10 cellular contexts compared by ENCODE assay signal in the genomic region with DNA sequence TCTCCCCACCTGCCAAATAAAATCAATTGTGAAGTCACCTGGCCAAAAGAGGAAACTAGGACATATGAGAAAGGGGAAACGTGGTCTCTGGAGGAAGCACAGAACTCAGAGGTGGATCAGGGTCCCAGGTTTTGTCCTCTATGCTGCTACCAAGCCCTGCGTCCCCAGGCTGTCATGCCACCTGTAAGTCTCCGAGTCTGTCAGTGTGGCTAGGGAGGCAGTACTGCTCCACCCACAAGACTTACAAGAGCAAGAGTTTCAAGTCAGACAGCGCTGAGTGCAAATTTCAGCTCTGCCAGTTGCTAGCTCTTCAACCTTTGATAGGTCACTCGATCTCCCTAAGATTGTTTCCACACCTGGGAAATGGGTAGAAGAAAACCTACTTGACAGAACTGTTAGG.
"Had no signal": no experiment of that assay in that cellular context is flagged by ENCODE, and none has a peak within 500 bp of the region (broad histone marks: within the 10 kb centered on the region; RNA-seq: fewer than 3 reads in every experiment).

No MANE protein-coding gene starts in this region.

- DNase-seq: GM23248, GOT3, H7, HFFc6, IMR-90, KG1 had no signal

- H3K36me3 ChIP-seq: HAP-1 had no signal

- H3K4me1 ChIP-seq: HAP-1 had no signal

- H3K4me3 ChIP-seq: GM23248, HAP-1, K562 had no signal

- H3K9ac ChIP-seq: GM23248 had no signal

- FAIRE-seq: HTR-8/SVneo, K562 had no signal

- H3K9me3 ChIP-seq: HAP-1 had no signal

- ATAC-seq: HCT116, K562 had no signal

- H2AFZ ChIP-seq: GM23248 had no signal

- H3K27ac ChIP-seq: GM23248 had no signal
